Comparison of ENCODE assay signal across 9 cellular contexts in genomic region chr22:29073618-29074275, GRCh38. TPM values are rescaled to one million over a fixed set of nuclear protein-coding genes. Genes with fewer than 3 reads are reported as not detected.
DNase-seq lines count a peak whose midpoint lies in the region; ATAC-seq and TF ChIP-seq lines count a peak whose summit lies in the region.
"Had no signal": no experiment of that assay in that cellular context is flagged by ENCODE, and none has a peak within 500 bp of the region (broad histone marks: within the 10 kb centered on the region; RNA-seq: fewer than 3 reads in every experiment).

No MANE protein-coding gene starts in this region.

- no peak for TF ChIP-seq CTCF in upper lobe of right lung (IDR thresholded peaks at IDR 0.05)

- H3K36me3 ChIP-seq in SK-N-MC (ENCODE audit: insufficient read depth, low read length), result no peaks in the 10 kb centered on the region
- no peaks in the 10 kb centered on the region for H3K36me3 ChIP-seq in upper lobe of right lung

- peak overlapping the region; percentile 68 to 74 for H3K4me3 Mint-ChIP-seq in effector memory CD8-positive, alpha-beta T cell

- H3K27ac Mint-ChIP-seq in effector memory CD8-positive, alpha-beta T cell, result no peak overlapping the region

- intact Hi-C loops in upper lobe of right lung (cut with DNase I), result no loop called here

- H3K27ac ChIP-seq in SK-N-MC (no peak overlapping the region), upper lobe of right lung (peak overlapping the region; percentile 68)

- H3K9me3 ChIP-seq in SK-N-MC (ENCODE audit: low read depth, low read length) (no peaks in the 10 kb centered on the region), mononuclear cell (ENCODE audit: low read depth, low read length) (no peaks in the 10 kb centered on the region), upper lobe of right lung (no peaks in the 10 kb centered on the region)

- peak overlapping the region; percentile 73 for H3K9ac ChIP-seq in SK-N-MC (ENCODE audit: insufficient read length)

- no peak for ATAC-seq in effector memory CD8-positive, alpha-beta T cell (replicated peaks)
- ATAC-seq in upper lobe of right lung, result peak; percentile 54

- peak; percentile 34 for DNase-seq in ELR (ENCODE audit: low read depth)
- DNase-seq in SK-N-MC (ENCODE audit: low read depth, low spot score), result no peak
- no peak for DNase-seq in effector memory CD8-positive, alpha-beta T cell
- DNase-seq in upper lobe of right lung, result peak; percentile 80
- no peak for DNase-seq in HK-2 (ENCODE audit: unreplicated experiment)
- no peak for DNase-seq in RKO (ENCODE audit: low spot score)
- no peak for DNase-seq in COR-L47 (lab: John Stamatoyannopoulos, UW)

- H3K36me3 Mint-ChIP-seq in effector memory CD8-positive, alpha-beta T cell (ENCODE audit: insufficient read depth), result no peaks in the 10 kb centered on the region

- H3K4me3 ChIP-seq in SK-N-MC (peak overlapping the region; percentile 82), mononuclear cell (ENCODE audit: low read length) (peak overlapping the region; percentile 36), upper lobe of right lung (peak overlapping the region; percentile 76)

- peaks cover 52 to 65% of the 10 kb centered on the region in 2 donors for H3K27me3 Mint-ChIP-seq in effector memory CD8-positive, alpha-beta T cell

- H3K27me3 ChIP-seq in mononuclear cell (ENCODE audit: insufficient read depth, low read length) (peaks cover 68% of the 10 kb centered on the region), upper lobe of right lung (no peaks in the 10 kb centered on the region)

- no peaks in the 10 kb centered on the region for H3K9me3 Mint-ChIP-seq in effector memory CD8-positive, alpha-beta T cell

- H3K4me1 ChIP-seq in mononuclear cell (ENCODE audit: insufficient read depth, low read length) (peaks cover 24% of the 10 kb centered on the region), upper lobe of right lung (peaks cover 26% of the 10 kb centered on the region)

- H3K4me1 Mint-ChIP-seq in effector memory CD8-positive, alpha-beta T cell (ENCODE audit: low read depth in 2 of 2), result peaks cover 20 to 24% of the 10 kb centered on the region in 2 donors

RNA-seq across cellular contexts. Expression of gene KREMEN1, which starts 0.9 kb away (rescaled TPM):
- total RNA-seq in mononuclear cell (0.42 TPM), upper lobe of right lung (23.3 TPM)

RNA-seq across cellular contexts. Expression of gene C22orf31, which starts 12.1 kb away (rescaled TPM):
- not detected for total RNA-seq in mononuclear cell
- total RNA-seq in upper lobe of right lung, result not detected
- total RNA-seq: M059J had no signal

Comparison
In these comparisons a context has a peak if more than half of its experiments do, and no peak if none do; other contexts are left out.
1. DNase-seq: peak in ELR (single experiment) and upper lobe of right lung (single experiment); none in SK-N-MC (single experiment), effector memory CD8-positive, alpha-beta T cell (0 of 3), HK-2 (single experiment), RKO (single experiment) and COR-L47 (single experiment).
2. RNA of gene KREMEN1, which starts 0.9 kb away (total RNA-seq): 23.3 TPM in upper lobe of right lung (single experiment); 0.42 TPM in mononuclear cell (single experiment); every median in the first group is over 10 times any median in the second.
3. Peak in every context shown above with its lines, with median percentiles within 50 percentile points of each other: H3K4me3 ChIP-seq.